Comparison of ENCODE assay signal across 8 cellular contexts in genomic region chr1:37477946-37478345, GRCh38. TPM values are rescaled to one million over a fixed set of nuclear protein-coding genes. Genes with fewer than 3 reads are reported as not detected.
DNase-seq lines count a peak whose midpoint lies in the region; ATAC-seq and TF ChIP-seq lines count a peak whose summit lies in the region.

No MANE protein-coding gene starts in this region.

- POLR2A ChIA-PET in T-cell (lab: Charles Lee), result interaction anchor here (1.2 to 1.7 kb wide), 3 partner anchors 9 to 213 kb away, joined by 3 to 6 read pairs (median 5); a partner anchor contains a TSS

- peak overlapping the region; percentile 80 for H3K4me3 ChIP-seq in GM12865 (ENCODE audit: low read depth, low read length)

- peaks cover 56 to 62% (median 60%) of the 10 kb centered on the region in 3 donors for H3K4me1 Mint-ChIP-seq in T-cell
- peaks cover 22% of the 10 kb centered on the region for H3K4me1 Mint-ChIP-seq in endothelial cell (ENCODE audit: unreplicated experiment)

- H3K27ac Mint-ChIP-seq in T-cell, result peak overlapping the region; percentile 97 to 100
- H3K27ac Mint-ChIP-seq in endothelial cell (ENCODE audit: unreplicated experiment), result no peak overlapping the region

- H3K27me3 Mint-ChIP-seq in T-cell, result no peaks in the 10 kb centered on the region
- peaks cover 11% of the 10 kb centered on the region for H3K27me3 Mint-ChIP-seq in endothelial cell (ENCODE audit: unreplicated experiment)

- no peak for ATAC-seq in T-cell (replicated peaks in 1 of 4)
- no peak for ATAC-seq in HG03460 (IDR thresholded peaks at IDR 0.05; ENCODE audit: unreplicated experiment)
- no peak for ATAC-seq in HG03175 (IDR thresholded peaks at IDR 0.05; ENCODE audit: unreplicated experiment)

- intact Hi-C loops in posterior vena cava (cut with DNase I), result no loop called here

- CTCF ChIA-PET in T-cell (lab: Charles Lee), result interaction anchor here in 1 of 2 donors (1.2 to 1.8 kb wide), 2 partner anchors 10 to 19 kb away, joined by 6 to 20 read pairs; no protein-coding TSS in a partner anchor

- H3K9me3 Mint-ChIP-seq in T-cell, result no peaks in the 10 kb centered on the region
- no peaks in the 10 kb centered on the region for H3K9me3 Mint-ChIP-seq in endothelial cell (ENCODE audit: unreplicated experiment)

- DNase-seq in GM12865 (ENCODE audit: low read depth), result peak; percentile 38
- DNase-seq in T-cell, result peak in 1 of 34 experiments; percentile 9
- no peak for DNase-seq in endothelial cell (ENCODE audit: low spot score)
- peak; percentile 70 for DNase-seq in posterior vena cava (ENCODE audit: low spot score)
- no peak for DNase-seq in NCI-H524 treated with DMSO at 0.1 percent for 48 hours (lab: John Stamatoyannopoulos, UW)
- DNase-seq in NCI-H82 treated with DMSO at 0.1 percent for 48 hours (lab: John Stamatoyannopoulos, UW; ENCODE audit: unreplicated experiment), result no peak

- H3K36me3 Mint-ChIP-seq in T-cell, result peaks cover 49% of the 10 kb centered on the region
- peaks cover 14% of the 10 kb centered on the region for H3K36me3 Mint-ChIP-seq in endothelial cell (ENCODE audit: low read depth, unreplicated experiment)

- H3K4me3 Mint-ChIP-seq in T-cell, result peak overlapping the region; percentile 92 to 98 (median 95)
- H3K4me3 Mint-ChIP-seq in endothelial cell (ENCODE audit: unreplicated experiment), result peak overlapping the region; percentile 37

- TF ChIP-seq CTCF in GM12865 (IDR thresholded peaks at IDR 0.05; ENCODE audit: insufficient read depth, low read depth, low read length, missing control alignments) (no peak), endothelial cell (IDR thresholded peaks at IDR 0.05; ENCODE audit: unreplicated experiment) (no peak)

RNA-seq across cellular contexts. Expression of gene ZC3H12A, which starts 3.6 kb away (rescaled TPM):
- total RNA-seq in T-cell (100 to 1,000 TPM in 2 of 5 donors, 10 to 100 TPM in 3; 49.5 to 131 (median 53.5) TPM), endothelial cell (ENCODE audit: unreplicated experiment) (5.4 TPM), posterior vena cava (10 to 100 TPM in 1 of 2 donors, 1 to 10 TPM in 1; 7.7 to 18.4 TPM)

RNA-seq across cellular contexts. Expression of gene MEAF6, which starts 36.6 kb away (rescaled TPM):
- total RNA-seq in T-cell (10 to 100 TPM; 54.0 to 86.3 (median 84.9) TPM), endothelial cell (ENCODE audit: unreplicated experiment) (50.6 TPM), posterior vena cava (10 to 100 TPM; 43.6 to 49.6 TPM)

Comparison
In these comparisons a context has a peak if more than half of its experiments do, and no peak if none do; other contexts are left out.
1. DNase-seq: peak in GM12865 (single experiment) and posterior vena cava (single experiment); none in endothelial cell (single experiment), NCI-H524 treated with DMSO at 0.1 percent for 48 hours (single experiment) and NCI-H82 treated with DMSO at 0.1 percent for 48 hours (single experiment).